Comparison of ENCODE assay signal across 8 cellular contexts in genomic region chr10:28241766-28242399, GRCh38.
DNase-seq lines count a peak whose midpoint lies in the region; ATAC-seq and TF ChIP-seq lines count a peak whose summit lies in the region.

No MANE protein-coding gene starts in this region.

- H3K9me3 Mint-ChIP-seq in Caco-2 (ENCODE audit: unreplicated experiment) (no peaks in the 10 kb centered on the region), T-cell (peaks cover 0 to 4% (median 0%) of the 10 kb centered on the region in 3 donors)
- H3K9me3 Mint-ChIP-seq in activated T-helper 2 cell treated with anti-CD3 and anti-CD28 coated beads, Interferon-gamma antibody, Interleukin-2, Interleukin-4, amounts not matched to agents 10 μg/mL and 5 μg/mL and 100 μg/mL, durations not matched to agents 14 hours and 24 hours and 36 hours: no peaks in the 10 kb centered on the region

- H3K4me2 ChIP-seq in Loucy (ENCODE audit: low read depth, low read length, poor library complexity, severe bottlenecking): no peak overlapping the region

- ATAC-seq in GM19395 (IDR thresholded peaks at IDR 0.05; ENCODE audit: unreplicated experiment): peak; percentile 62
- ATAC-seq in T-cell (replicated peaks in 1 of 4): peak; percentile 63 to 75 (median 66)
- ATAC-seq in lower lobe of right lung: peak; percentile 87 to 93
- ATAC-seq in thoracic aorta (ENCODE audit: insufficient number of reproducible peaks, low FRiP score, low read depth): peak; percentile 50

- H3K36me3 Mint-ChIP-seq in Caco-2 (ENCODE audit: insufficient read depth, unreplicated experiment) (peaks cover 9% of the 10 kb centered on the region), T-cell (peaks cover 11% of the 10 kb centered on the region)
- no peaks in the 10 kb centered on the region for H3K36me3 Mint-ChIP-seq in activated T-helper 2 cell treated with anti-CD3 and anti-CD28 coated beads, Interferon-gamma antibody, Interleukin-2, Interleukin-4, amounts not matched to agents 10 μg/mL and 5 μg/mL and 100 μg/mL, durations not matched to agents 14 hours and 24 hours and 36 hours (ENCODE audit: low read depth)

- peaks cover 13% of the 10 kb centered on the region for H3K4me1 ChIP-seq in Caco-2
- no peaks in the 10 kb centered on the region for H3K4me1 ChIP-seq in Loucy (ENCODE audit: insufficient read depth, low read length, poor library complexity, severe bottlenecking)
- no peaks in the 10 kb centered on the region for H3K4me1 ChIP-seq in lower lobe of right lung
- peaks cover 9 to 15% of the 10 kb centered on the region in 2 donors for H3K4me1 ChIP-seq in thoracic aorta (ENCODE audit: control insufficient read depth in 1 of 2, low read depth in 2 of 2)

- DNase-seq in Caco-2 (peak in 1 of 2 experiments; percentile 67), T-cell (peak in 21 of 34 experiments; percentile 3 to 40 (median 22)), dermis microvascular lymphatic vessel endothelial cell (ENCODE audit: low read depth in 2 of 2) (peak; percentile 66 to 71), lower lobe of right lung (no peak), thoracic aorta (ENCODE audit: low spot score) (no peak)
- no peak for DNase-seq in activated T-helper 2 cell treated with anti-CD3 and anti-CD28 coated beads, Interferon-gamma antibody, Interleukin-2, Interleukin-4, amounts not matched to agents 10 μg/mL and 5 μg/mL and 100 μg/mL, durations not matched to agents 14 hours and 24 hours and 36 hours (ENCODE audit: low spot score)

- H4K20me1 ChIP-seq in Loucy (ENCODE audit: insufficient read depth, low read length, poor library complexity, severe bottlenecking): no peaks in the 10 kb centered on the region

- H3K27me3 ChIP-seq in Caco-2 (replicated peaks; ENCODE audit: control insufficient read depth, insufficient read depth, low read length) (no peaks in the 10 kb centered on the region), Loucy (ENCODE audit: insufficient read depth, low read length, poor library complexity, severe bottlenecking) (no peaks in the 10 kb centered on the region), lower lobe of right lung (ENCODE audit: low read depth) (no peaks in the 10 kb centered on the region), thoracic aorta (replicated peaks; ENCODE audit: insufficient read depth) (no peaks in the 10 kb centered on the region)

- H3K27ac Mint-ChIP-seq in Caco-2 (ENCODE audit: unreplicated experiment) (no peak overlapping the region), T-cell (no peak overlapping the region)
- H3K27ac Mint-ChIP-seq in activated T-helper 2 cell treated with anti-CD3 and anti-CD28 coated beads, Interferon-gamma antibody, Interleukin-2, Interleukin-4, amounts not matched to agents 10 μg/mL and 5 μg/mL and 100 μg/mL, durations not matched to agents 14 hours and 24 hours and 36 hours: no peak overlapping the region

- TF ChIP-seq CTCF in Caco-2 (IDR thresholded peaks at IDR 0.05; ENCODE audit: insufficient read depth in 1 of 2, low read depth in 1 of 2, low read length in 1 of 2, severe bottlenecking in 1 of 2, unreplicated experiment in 1 of 2) (peak; percentile 91 to 92), Loucy (conservative IDR thresholded peaks at IDR 0.05; ENCODE audit: low read length) (peak; percentile 96), lower lobe of right lung (IDR thresholded peaks at IDR 0.05) (peak; percentile 84), thoracic aorta (IDR thresholded peaks at IDR 0.05) (peak; percentile 90)

- peak overlapping the region; percentile 63 for H2AFZ ChIP-seq in Loucy (ENCODE audit: low read length)

- no peak overlapping the region for H3K27ac ChIP-seq in lower lobe of right lung
- H3K27ac ChIP-seq in thoracic aorta: no peak overlapping the region

- H3K9me2 ChIP-seq in Loucy (replicated peaks; ENCODE audit: low read depth, low read length): no peaks in the 10 kb centered on the region

- H3F3A ChIP-seq in Loucy (ENCODE audit: low read depth): no peaks in the 10 kb centered on the region

- H3K27me3 Mint-ChIP-seq in Caco-2 (ENCODE audit: insufficient read depth, unreplicated experiment) (no peaks in the 10 kb centered on the region), T-cell (no peaks in the 10 kb centered on the region)
- H3K27me3 Mint-ChIP-seq in activated T-helper 2 cell treated with anti-CD3 and anti-CD28 coated beads, Interferon-gamma antibody, Interleukin-2, Interleukin-4, amounts not matched to agents 10 μg/mL and 5 μg/mL and 100 μg/mL, durations not matched to agents 14 hours and 24 hours and 36 hours (ENCODE audit: low read depth): peaks cover 13% of the 10 kb centered on the region

- H3K4me1 Mint-ChIP-seq in Caco-2 (ENCODE audit: low read depth, unreplicated experiment) (no peaks in the 10 kb centered on the region), T-cell (peaks cover 32 to 42% (median 38%) of the 10 kb centered on the region in 3 donors)
- peaks cover 3% of the 10 kb centered on the region for H3K4me1 Mint-ChIP-seq in activated T-helper 2 cell treated with anti-CD3 and anti-CD28 coated beads, Interferon-gamma antibody, Interleukin-2, Interleukin-4, amounts not matched to agents 10 μg/mL and 5 μg/mL and 100 μg/mL, durations not matched to agents 14 hours and 24 hours and 36 hours (ENCODE audit: low read depth)

- no peak overlapping the region for H3K4me3 ChIP-seq in Caco-2 (ENCODE audit: low read depth, low read length)
- H3K4me3 ChIP-seq in Loucy (ENCODE audit: low read length, poor library complexity, severe bottlenecking): no peak overlapping the region
- H3K4me3 ChIP-seq in lower lobe of right lung: no peak overlapping the region
- peak overlapping the region; percentile 9 for H3K4me3 ChIP-seq in thoracic aorta

- no peak overlapping the region for H3K9ac ChIP-seq in Loucy (ENCODE audit: low read depth, low read length, poor library complexity, severe bottlenecking)

- H3K79me2 ChIP-seq in Loucy (ENCODE audit: insufficient read depth, low read length): no peaks in the 10 kb centered on the region

- CTCF ChIA-PET in Caco-2 (lab: Charles Lee): interaction anchor here (0.5 to 1.8 kb wide), 26 partner anchors 9 to 684 kb away, joined by 3 to 21 read pairs (median 4); partner anchors contain the start of gene MPP7
- CTCF ChIA-PET in T-cell (lab: Charles Lee): interaction anchor here (0.5 to 3.9 kb wide), 35 partner anchors 9 to 796 kb away, joined by 3 to 35 read pairs (median 4); partner anchors contain the start of genes MPP7 (in 1 of the 2) and RAB18 (in 1 of the 2)

- no TSS peak for BruUV-seq in Caco-2 (replicated peaks; lab: Mats Ljungman, UMichigan)

- H3K4me3 Mint-ChIP-seq in Caco-2 (ENCODE audit: unreplicated experiment) (no peak overlapping the region), T-cell (no peak overlapping the region)
- no peak overlapping the region for H3K4me3 Mint-ChIP-seq in activated T-helper 2 cell treated with anti-CD3 and anti-CD28 coated beads, Interferon-gamma antibody, Interleukin-2, Interleukin-4, amounts not matched to agents 10 μg/mL and 5 μg/mL and 100 μg/mL, durations not matched to agents 14 hours and 24 hours and 36 hours (ENCODE audit: low read depth)

- H3K9me3 ChIP-seq in Caco-2 (no peaks in the 10 kb centered on the region), Loucy (ENCODE audit: insufficient read depth, low read depth, low read length) (no peaks in the 10 kb centered on the region), lower lobe of right lung (no peaks in the 10 kb centered on the region), thoracic aorta (no peaks in the 10 kb centered on the region)

- intact Hi-C loops in Caco-2 (cut with micrococcal nuclease; ENCODE audit: unreplicated experiment) (loop anchor here (1.0 to 10.0 kb wide), 6 partner anchors 63 to 795 kb away; no protein-coding TSS in a partner anchor), lower lobe of right lung (cut with DNase I) (no loop called here)
- intact Hi-C loops in activated T-helper 2 cell treated with anti-CD3 and anti-CD28 coated beads, Interferon-gamma antibody, Interleukin-2, Interleukin-4, amounts not matched to agents 10 μg/mL and 5 μg/mL and 100 μg/mL, durations not matched to agents 14 hours and 24 hours and 36 hours (cut with micrococcal nuclease): loop anchor here (2.0 to 10.0 kb wide), 3 partner anchors 499 to 795 kb away; no protein-coding TSS in a partner anchor

- no peaks in the 10 kb centered on the region for H3K36me3 ChIP-seq in Caco-2 (ENCODE audit: control insufficient read depth, insufficient read depth, low read length)
- no peaks in the 10 kb centered on the region for H3K36me3 ChIP-seq in Loucy (ENCODE audit: insufficient read depth, low read length)
- H3K36me3 ChIP-seq in lower lobe of right lung: peaks cover under 1% of the 10 kb centered on the region
- H3K36me3 ChIP-seq in thoracic aorta: no peaks in the 10 kb centered on the region

- POLR2A ChIA-PET in Caco-2 (lab: Charles Lee): interaction anchor here (0.6 to 1.0 kb wide), 2 partner anchors 61 to 98 kb away, joined by 3 to 5 read pairs; partner anchors contain the start of gene MPP7
- POLR2A ChIA-PET in T-cell (lab: Charles Lee): interaction anchor here in 1 of 2 donors (0.6 kb wide), 1 partner anchor 670 kb away, joined by 8 read pairs; no protein-coding TSS in a partner anchor

Comparison
In these comparisons a context has a peak if more than half of its experiments do, and no peak if none do; other contexts are left out.
1. DNase-seq: peak in T-cell (21 of 34) and dermis microvascular lymphatic vessel endothelial cell (2 of 2); none in lower lobe of right lung (single experiment), thoracic aorta (single experiment) and activated T-helper 2 cell treated with anti-CD3 and anti-CD28 coated beads, Interferon-gamma antibody, Interleukin-2, Interleukin-4, amounts not matched to agents 10 μg/mL and 5 μg/mL and 100 μg/mL, durations not matched to agents 14 hours and 24 hours and 36 hours (single experiment).
2. Peak in every context shown above with its lines, with median percentiles within 50 percentile points of each other: CTCF ChIP-seq and ATAC-seq.